ENCODE assay signal across 8 cellular contexts in genomic region chr1:181482521-181483083, GRCh38. TPM values are rescaled to one million over a fixed set of nuclear protein-coding genes. Genes with fewer than 3 reads are reported as not detected.
DNase-seq lines count a peak whose midpoint lies in the region; ATAC-seq, FAIRE-seq and TF ChIP-seq lines count a peak whose summit lies in the region.

No MANE protein-coding gene starts in this region.

- TF ChIP-seq POLR2A in GM12892 (IDR thresholded peaks at IDR 0.05; ENCODE audit: low read depth, low read length) (no peak), vagina (IDR thresholded peaks at IDR 0.05) (no peak)

- H3K4me1 ChIP-seq in mucosa of descending colon (ENCODE audit: low read depth) (peaks cover 5% of the 10 kb centered on the region), vagina (peaks cover 23% of the 10 kb centered on the region)

- intact Hi-C loops in dorsolateral prefrontal cortex (cut with DNase I), result loop anchor here (2.0 to 10.0 kb wide), 6 partner anchors 70 to 915 kb away; partner anchors contain the start of gene GLUL (in 1 of the 2)
- intact Hi-C loops in mucosa of descending colon (cut with DNase I, micrococcal nuclease), result no loop called here
- intact Hi-C loops in vagina (cut with DNase I), result loop anchor here (5.0 kb wide), 1 partner anchor 195 kb away; no protein-coding TSS in a partner anchor

- H3K27me3 ChIP-seq in H7 (ENCODE audit: control insufficient read depth, insufficient read depth, low read length), result peaks cover 75% of the 10 kb centered on the region
- peaks cover 0 to 48% (median 3%) of the 10 kb centered on the region in 45 donors for H3K27me3 ChIP-seq in dorsolateral prefrontal cortex
- H3K27me3 ChIP-seq in vagina, result peaks cover 16% of the 10 kb centered on the region

- TF ChIP-seq CTCF in dorsolateral prefrontal cortex (IDR thresholded peaks at IDR 0.05 in 54 of 56, conservative IDR thresholded peaks at IDR 0.05 in 2 of 56; ENCODE audit: low read depth in 1 of 56, partially characterized antibody in 56 of 56) (peak in 26 of 56 donors; percentile 5 to 47 (median 19)), mucosa of descending colon (IDR thresholded peaks at IDR 0.05) (no peak), vagina (IDR thresholded peaks at IDR 0.05) (no peak)

- peak; percentile 66 for FAIRE-seq in GM12892 (lab: Jason Lieb, UNC)

- H3K9me3 ChIP-seq in mucosa of descending colon (no peaks in the 10 kb centered on the region), vagina (no peaks in the 10 kb centered on the region)

- H3K36me3 ChIP-seq in H7 (replicated peaks; ENCODE audit: control insufficient read depth, insufficient read depth, low read length), result no peaks in the 10 kb centered on the region
- no peaks in the 10 kb centered on the region for H3K36me3 ChIP-seq in mucosa of descending colon (ENCODE audit: low read depth)
- no peaks in the 10 kb centered on the region for H3K36me3 ChIP-seq in vagina

- peak; percentile 76 for ATAC-seq in mucosa of descending colon

- H3K4me3 ChIP-seq in H7 (ENCODE audit: insufficient read depth, low read depth, low read length) (peak overlapping the region; percentile 57), dorsolateral prefrontal cortex (peak overlapping the region; percentile 32 to 73 (median 61)), mucosa of descending colon (no peak overlapping the region), vagina (peak overlapping the region; percentile 8 to 20)

- H3K27ac ChIP-seq in dorsolateral prefrontal cortex (peak overlapping the region in 56 of 59 donors; percentile 7 to 91 (median 76)), vagina (no peak overlapping the region)

- DNase-seq in GM12892 (ENCODE audit: insufficient read length), result peak; percentile 53
- DNase-seq in H7, result peak; percentile 92
- DNase-seq in NCI-H2227 treated with DMSO at 0.1 percent for 48 hours (lab: John Stamatoyannopoulos, UW), result peak; percentile 72
- DNase-seq in dorsolateral prefrontal cortex, result peak; percentile 52 to 86 (median 73)
- DNase-seq in mucosa of descending colon, result peak; percentile 51 to 68 (median 65)
- no peak for DNase-seq in vagina (ENCODE audit: extremely low spot score in 2 of 2)
- DNase-seq in RPMI8226, result no peak
- DNase-seq in Kasumi-1 (lab: John Stamatoyannopoulos, UW), result no peak

RNA-seq across cellular contexts. Expression of gene CACNA1E, which starts 0.7 kb away (rescaled TPM):
- 16.9 TPM for polyA plus RNA-seq in GM12892 (2012; ENCODE audit: missing spikeins)
- total RNA-seq in H7 (2014; rRNA removed; shearing (Covaris generic)), result 0.30 and 4.1 TPM in 2 replicates
- total RNA-seq in dorsolateral prefrontal cortex (100 to 1,000 TPM in 6 of 120 experiments, 10 to 100 TPM in 114; 27.1 to 108 (median 81.3) TPM), mucosa of descending colon (1 to 10 TPM in 1 of 3 donors, under 1 TPM in 2; 0.09 to 1.4 (median 0.22) TPM), vagina (not detected)

Comparison
In these comparisons a context has a peak if more than half of its experiments do, and no peak if none do; other contexts are left out.
1. DNase-seq: peak in GM12892 (single experiment), H7 (single experiment), NCI-H2227 treated with DMSO at 0.1 percent for 48 hours (single experiment), dorsolateral prefrontal cortex (10 of 10) and mucosa of descending colon (3 of 3); none in vagina (0 of 2), RPMI8226 (single experiment) and Kasumi-1 (0 of 2).
2. intact Hi-C loops: an anchor here in dorsolateral prefrontal cortex (2.0 to 10.0 kb wide) and vagina (5.0 kb wide); none called in mucosa of descending colon.